In genomic region chr15:79896634-79897379, GRCh38 we compare ENCODE assay signal across 8 cellular contexts. TPM values are rescaled to one million over a fixed set of nuclear protein-coding genes. Genes with fewer than 3 reads are reported as not detected.
DNase-seq lines count a peak whose midpoint lies in the region; ATAC-seq and TF ChIP-seq lines count a peak whose summit lies in the region.

MTHFS (minus strand) TSS chr15:79897014; CDS start chr15:79896988, 26 bp downstream.

- H3K4me3 ChIP-seq in NB4 (ENCODE audit: low read depth, low read length) (peak within 1 kb of the TSS; percentile 92), adrenal gland (peak within 1 kb of the TSS; percentile 41 to 73 (median 68)), upper lobe of right lung (peak within 1 kb of the TSS; percentile 79)

- H3K9me3 Mint-ChIP-seq in progenitor cell of endocrine pancreas (ENCODE audit: low read depth) = no peaks in the 10 kb centered on the region

- H3K4me1 ChIP-seq in adrenal gland (replicated peaks in 1 of 2) (peaks cover 4 to 21% of the 10 kb centered on the region in 2 donors), upper lobe of right lung (peaks cover 19% of the 10 kb centered on the region)

- TF ChIP-seq CTCF in GM12873 (IDR thresholded peaks at IDR 0.05; ENCODE audit: insufficient read depth, low read depth, low read length, missing control alignments) = peak; percentile 34
- TF ChIP-seq CTCF in NB4 (IDR thresholded peaks at IDR 0.05; ENCODE audit: low read depth, low read length) = peak; percentile 23
- TF ChIP-seq CTCF in adrenal gland (IDR thresholded peaks at IDR 0.05) = peak in 5 of 6 experiments; percentile 16 to 32 (median 22)
- TF ChIP-seq CTCF in progenitor cell of endocrine pancreas (IDR thresholded peaks at IDR 0.05; ENCODE audit: unreplicated experiment) = peak; percentile 44
- peak; percentile 49 for TF ChIP-seq CTCF in upper lobe of right lung (IDR thresholded peaks at IDR 0.05)

- peak within 1 kb of the TSS; percentile 99 for H3K4me3 Mint-ChIP-seq in progenitor cell of endocrine pancreas (ENCODE audit: low read depth)

- DNase-seq in NB4 (ENCODE audit: low read depth) (peak; percentile 91), T follicular helper cell (ENCODE audit: low read depth) (peak; percentile 61), adrenal gland (peak; percentile 71 to 80 (median 75)), left cardiac atrium (peak; percentile 81), progenitor cell of endocrine pancreas (ENCODE audit: low spot score, unreplicated experiment) (peak; percentile 63), upper lobe of right lung (peak; percentile 95)

- ATAC-seq in HG02571 (IDR thresholded peaks at IDR 0.05; ENCODE audit: unreplicated experiment) = peak; percentile 74
- ATAC-seq in left cardiac atrium = peak; percentile 94 to 99
- peak; percentile 97 for ATAC-seq in upper lobe of right lung

- no peaks in the 10 kb centered on the region for H3K9me3 ChIP-seq in adrenal gland (replicated peaks in 1 of 3)
- no peaks in the 10 kb centered on the region for H3K9me3 ChIP-seq in upper lobe of right lung

- H3K36me3 ChIP-seq in adrenal gland (replicated peaks in 1 of 2) (no peaks in the 10 kb centered on the region), upper lobe of right lung (no peaks in the 10 kb centered on the region)

- H3K36me3 Mint-ChIP-seq in progenitor cell of endocrine pancreas (ENCODE audit: insufficient read depth) = peaks cover 4% of the 10 kb centered on the region

- H3K4me1 Mint-ChIP-seq in progenitor cell of endocrine pancreas (ENCODE audit: low read depth) = peaks cover 15% of the 10 kb centered on the region

- H3K27ac Mint-ChIP-seq in progenitor cell of endocrine pancreas = peak within 1 kb of the TSS; percentile 100

- intact Hi-C loops in adrenal gland (cut with DNase I) (no loop called here), left cardiac atrium (cut with DNase I) (loop anchor here in 1 of 2 donors (1.0 kb wide), 1 partner anchor 96 kb away; no protein-coding TSS in a partner anchor), upper lobe of right lung (cut with DNase I) (no loop called here)

- 0 to 1% (median 0%) methylated on average over 4 to 90 of the region's 90 CpGs for WGBS in adrenal gland, 4 donors

- no peaks in the 10 kb centered on the region for H3K27me3 Mint-ChIP-seq in progenitor cell of endocrine pancreas

- H3K27me3 ChIP-seq in adrenal gland (no peaks in the 10 kb centered on the region), upper lobe of right lung (no peaks in the 10 kb centered on the region)

- peak; percentile 92 for TF ChIP-seq POLR2A in NB4 (IDR thresholded peaks at IDR 0.05; ENCODE audit: extremely low read depth, insufficient read length)
- TF ChIP-seq POLR2A in adrenal gland (IDR thresholded peaks at IDR 0.05) = peak in 1 of 2 donors; percentile 78

- H3K27ac ChIP-seq in adrenal gland (peak within 1 kb of the TSS; percentile 31 to 96 (median 85)), upper lobe of right lung (peak within 1 kb of the TSS; percentile 96)

RNA-seq across cellular contexts. Expression of gene MTHFS, which starts in this region (rescaled TPM):
- total RNA-seq in adrenal gland (10 to 100 TPM in 7 of 8 donors, 1 to 10 TPM in 1; 8.7 to 59.3 (median 28.2) TPM), left cardiac atrium (10 to 100 TPM; 10.4 to 23.5 TPM), progenitor cell of endocrine pancreas (33.3 and 33.6 TPM in 2 replicates), upper lobe of right lung (40.4 TPM)
- polyA plus RNA-seq in adrenal gland = 10 to 100 TPM; 25.8 to 63.6 (median 53.6) TPM

Comparison
In these comparisons a context has a peak if more than half of its experiments do, and no peak if none do; other contexts are left out.
1. Peak in every context shown above with its lines: DNase-seq, ATAC-seq, H3K4me3 ChIP-seq and H3K27ac ChIP-seq.